10 cellular contexts compared by ENCODE assay signal in the genomic region with DNA sequence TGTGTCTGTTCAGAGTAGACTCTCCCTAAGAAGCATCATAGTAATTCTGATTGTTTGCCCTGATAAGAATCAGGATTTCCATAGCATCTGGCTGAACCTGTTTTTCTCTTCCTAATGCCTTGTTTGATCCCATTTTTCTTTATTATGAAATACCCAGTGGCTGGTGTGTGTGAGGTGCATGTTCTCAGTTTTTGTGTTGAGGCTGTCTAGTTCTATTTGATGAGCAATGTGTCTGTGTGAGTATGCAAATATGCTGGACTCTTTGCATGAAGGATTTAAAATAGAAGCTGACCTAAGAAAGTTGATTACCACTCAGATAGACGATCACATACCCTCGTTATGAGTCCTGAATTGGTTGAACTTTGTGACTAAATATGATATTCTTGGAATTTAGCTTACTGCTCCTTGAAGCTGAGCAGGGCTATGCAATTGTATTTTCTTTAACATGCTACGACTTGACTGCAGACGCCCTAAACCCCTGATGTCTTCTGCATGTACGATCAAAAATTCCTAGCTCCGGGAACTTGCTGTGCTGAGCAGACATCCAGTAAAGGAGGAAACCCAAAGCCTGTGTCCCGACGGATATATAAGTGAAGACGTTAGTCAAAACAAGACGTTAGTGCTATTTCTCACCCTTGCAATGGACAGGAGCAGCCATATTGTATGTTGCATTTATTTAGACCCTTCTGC. TPM values are rescaled to one million over a fixed set of nuclear protein-coding genes. Genes with fewer than 3 reads are reported as not detected.
DNase-seq lines count a peak whose midpoint lies in the region; ATAC-seq and TF ChIP-seq lines count a peak whose summit lies in the region.
"Had no signal": no experiment of that assay in that cellular context is flagged by ENCODE, and none has a peak within 500 bp of the region (broad histone marks: within the 10 kb centered on the region; RNA-seq: fewer than 3 reads in every experiment).

No MANE protein-coding gene starts in this region.

- H3K4me1 Mint-ChIP-seq in activated T-helper 1 cell treated with anti-CD3 and anti-CD28 coated beads, Interleukin-12 subunit alpha, Interleukin-12 subunit beta, Interleukin-2, Interleukin-4 antibody, amounts not matched to agents 30 ng/mL and 10 ng/mL and 1 ng/mL, durations not matched to agents 14 hours and 24 hours and 36 hours (ENCODE audit: low read depth): peaks cover 91% of the 10 kb centered on the region

- H3K4me3 Mint-ChIP-seq in activated T-helper 1 cell treated with anti-CD3 and anti-CD28 coated beads, Interleukin-12 subunit alpha, Interleukin-12 subunit beta, Interleukin-2, Interleukin-4 antibody, amounts not matched to agents 30 ng/mL and 10 ng/mL and 1 ng/mL, durations not matched to agents 14 hours and 24 hours and 36 hours: peak overlapping the region; percentile 52
- H3K4me3 Mint-ChIP-seq: T-helper 2 cell treated with Interferon-gamma antibody and Interleukin-4, amounts not matched to agents 5 μg/mL and 100 μg/mL, for 36 hours had no signal

- peak overlapping the region; percentile 42 for H3K4me3 ChIP-seq in psoas muscle

- H3K27ac ChIP-seq in psoas muscle: peak overlapping the region; percentile 83

- 36 to 66% (median 43%) methylated on average over 10 of the region's 10 CpGs for WGBS in psoas muscle, 3 donors

- no peaks in the 10 kb centered on the region for H3K27me3 ChIP-seq in psoas muscle (ENCODE audit: insufficient read depth in 3 of 3, low read length in 2 of 3)

- no peak for DNase-seq in activated T-helper 1 cell treated with anti-CD3 and anti-CD28 coated beads, Interleukin-12 subunit alpha, Interleukin-12 subunit beta, Interleukin-2, Interleukin-4 antibody, amounts not matched to agents 30 ng/mL and 10 ng/mL and 1 ng/mL, durations not matched to agents 14 hours and 24 hours and 36 hours (ENCODE audit: low spot score)
- no peak for DNase-seq in psoas muscle
- no peak for DNase-seq in NCI-H1417 treated with DMSO at 0.1 percent for 48 hours (lab: John Stamatoyannopoulos, UW)
- DNase-seq in stimulated activated CD4-positive, alpha-beta T cell treated with anti-CD3 and anti-CD28 coated beads, Interleukin-15, amount 100 ng/mL, for 24 hours: no peak
- no peak for DNase-seq in HCEC 1CT
- DNase-seq in left lobe of liver (ENCODE audit: low spot score): no peak
- DNase-seq: KBM-7 had no signal

- no peaks in the 10 kb centered on the region for H3K27me3 Mint-ChIP-seq in activated T-helper 1 cell treated with anti-CD3 and anti-CD28 coated beads, Interleukin-12 subunit alpha, Interleukin-12 subunit beta, Interleukin-2, Interleukin-4 antibody, amounts not matched to agents 30 ng/mL and 10 ng/mL and 1 ng/mL, durations not matched to agents 14 hours and 24 hours and 36 hours (ENCODE audit: insufficient read depth)

- H3K27ac Mint-ChIP-seq in activated T-helper 1 cell treated with anti-CD3 and anti-CD28 coated beads, Interleukin-12 subunit alpha, Interleukin-12 subunit beta, Interleukin-2, Interleukin-4 antibody, amounts not matched to agents 30 ng/mL and 10 ng/mL and 1 ng/mL, durations not matched to agents 14 hours and 24 hours and 36 hours: peak overlapping the region; percentile 57
- H3K27ac Mint-ChIP-seq: T-helper 2 cell treated with Interferon-gamma antibody and Interleukin-4, amounts not matched to agents 5 μg/mL and 100 μg/mL, for 36 hours had no signal

- H3K4me1 ChIP-seq in psoas muscle: peaks cover 34% of the 10 kb centered on the region

- no peaks in the 10 kb centered on the region for H3K9me3 ChIP-seq in psoas muscle

- H3K36me3 Mint-ChIP-seq in activated T-helper 1 cell treated with anti-CD3 and anti-CD28 coated beads, Interleukin-12 subunit alpha, Interleukin-12 subunit beta, Interleukin-2, Interleukin-4 antibody, amounts not matched to agents 30 ng/mL and 10 ng/mL and 1 ng/mL, durations not matched to agents 14 hours and 24 hours and 36 hours (ENCODE audit: low read depth): peaks cover 28% of the 10 kb centered on the region

- H3K36me3 ChIP-seq in psoas muscle (ENCODE audit: insufficient read depth in 1 of 2, low read depth in 1 of 2): no peaks in the 10 kb centered on the region

- no peak for TF ChIP-seq CTCF in psoas muscle (IDR thresholded peaks at IDR 0.05)

- peak; percentile 63 for ATAC-seq in GM19035 (IDR thresholded peaks at IDR 0.05; ENCODE audit: unreplicated experiment)
- ATAC-seq in HG02973 (IDR thresholded peaks at IDR 0.05; ENCODE audit: unreplicated experiment): peak; percentile 61
- ATAC-seq in psoas muscle: peak; percentile 41 to 82 (median 72)
- ATAC-seq in left lobe of liver: no peak

- intact Hi-C loops in activated T-helper 1 cell treated with anti-CD3 and anti-CD28 coated beads, Interleukin-12 subunit alpha, Interleukin-12 subunit beta, Interleukin-2, Interleukin-4 antibody, amounts not matched to agents 30 ng/mL and 10 ng/mL and 1 ng/mL, durations not matched to agents 14 hours and 24 hours and 36 hours (cut with micrococcal nuclease): no loop called here
- intact Hi-C loops in psoas muscle (cut with DNase I): no loop called here

- no peaks in the 10 kb centered on the region for H3K9me3 Mint-ChIP-seq in activated T-helper 1 cell treated with anti-CD3 and anti-CD28 coated beads, Interleukin-12 subunit alpha, Interleukin-12 subunit beta, Interleukin-2, Interleukin-4 antibody, amounts not matched to agents 30 ng/mL and 10 ng/mL and 1 ng/mL, durations not matched to agents 14 hours and 24 hours and 36 hours
- H3K9me3 Mint-ChIP-seq: T-helper 2 cell treated with Interferon-gamma antibody and Interleukin-4, amounts not matched to agents 5 μg/mL and 100 μg/mL, for 36 hours had no signal

RNA-seq across cellular contexts. Expression of gene SETBP1, which starts 51.3 kb away (rescaled TPM):
- 36.2 and 42.0 TPM in 2 replicates for total RNA-seq in activated T-helper 1 cell treated with anti-CD3 and anti-CD28 coated beads, Interleukin-12 subunit alpha, Interleukin-12 subunit beta, Interleukin-2, Interleukin-4 antibody, amounts not matched to agents 30 ng/mL and 10 ng/mL and 1 ng/mL, durations not matched to agents 14 hours and 24 hours and 36 hours
- total RNA-seq in psoas muscle: 10 to 100 TPM; 10.5 to 21.0 (median 20.2) TPM
- polyA plus RNA-seq in psoas muscle: 1 to 10 TPM in 2 of 3 donors, under 1 TPM in 1; 0.61 to 4.8 (median 2.5) TPM
- 17.3 TPM for total RNA-seq in left lobe of liver
